Comparison of ENCODE assay signal across 8 cellular contexts in genomic region chr11:59158206-59159068, GRCh38. TPM values are rescaled to one million over a fixed set of nuclear protein-coding genes. Genes with fewer than 3 reads are reported as not detected.
DNase-seq lines count a peak whose midpoint lies in the region; ATAC-seq, FAIRE-seq and TF ChIP-seq lines count a peak whose summit lies in the region.

No MANE protein-coding gene starts in this region.

- peak; percentile 25 for DNase-seq in AG09309 (ENCODE audit: low read depth)
- peak; percentile 63 for DNase-seq in NCI-H1436 (lab: John Stamatoyannopoulos, UW)
- DNase-seq in T-helper 2 cell, result peak in 4 of 5 experiments; percentile 36 to 75 (median 40)
- DNase-seq in MCF 10A (ENCODE audit: unreplicated experiment), result peak; percentile 78
- peak; percentile 53 to 66 for DNase-seq in stimulated activated CD4-positive, alpha-beta T cell treated with anti-CD3 and anti-CD28 coated beads, Interleukin-2, amount 100 ng/mL, for 24 hours

- ATAC-seq in GM18508 (IDR thresholded peaks at IDR 0.05; ENCODE audit: insufficient read depth, unreplicated experiment) (peak; percentile 86), HG02885 (IDR thresholded peaks at IDR 0.05; ENCODE audit: poor library complexity, unreplicated experiment) (peak; percentile 94)

- no peak overlapping the region for H3K27ac Mint-ChIP-seq in MCF 10A (ENCODE audit: low read depth, unreplicated experiment)

- no peaks in the 10 kb centered on the region for H3K4me1 Mint-ChIP-seq in MCF 10A (ENCODE audit: insufficient read depth, unreplicated experiment)

- peak; percentile 84 for TF ChIP-seq CTCF in AG09309 (IDR thresholded peaks at IDR 0.05; ENCODE audit: control insufficient read depth, insufficient read depth, low read depth, low read length, missing control alignments)
- peak; percentile 76 for TF ChIP-seq CTCF in MCF 10A (IDR thresholded peaks at IDR 0.05; ENCODE audit: unreplicated experiment)

- POLR2A ChIA-PET in MCF 10A (lab: Yijun Ruan, JAX), result interaction anchor here (0.5 to 3.6 kb wide), 8 partner anchors 10 to 1328 kb away, joined by 3 to 21 read pairs (median 8); partner anchors contain the start of genes DTX4 and FAM111A

- H3K4me3 Mint-ChIP-seq in MCF 10A (ENCODE audit: unreplicated experiment), result no peak overlapping the region

- H3K27me3 Mint-ChIP-seq in MCF 10A (ENCODE audit: insufficient read depth, unreplicated experiment), result peaks cover 17% of the 10 kb centered on the region

- CTCF ChIA-PET in MCF 10A (lab: Yijun Ruan, JAX), result interaction anchor here (0.5 to 4.9 kb wide), 60 partner anchors 8 to 1845 kb away, joined by 3 to 146 read pairs (median 4); partner anchors contain the start of genes DTX4, FAM111A and FAM111B

- intact Hi-C loops in MCF 10A (cut with micrococcal nuclease), result loop anchor here (1.0 to 5.0 kb wide), 5 partner anchors 16 to 581 kb away; partner anchors contain the start of genes FAM111A, LPXN and ZFP91

- no TSS peak for BruUV-seq in MCF 10A (replicated peaks; lab: Mats Ljungman, UMichigan)

- no peak overlapping the region for H3K4me3 ChIP-seq in AG09309 (ENCODE audit: control insufficient read depth, low read depth, low read length)

- no peaks in the 10 kb centered on the region for H3K9me3 Mint-ChIP-seq in MCF 10A (ENCODE audit: unreplicated experiment)

- peak; percentile 47 for FAIRE-seq in islet of Langerhans (lab: Jason Lieb, UNC)

- no peaks in the 10 kb centered on the region for H3K36me3 Mint-ChIP-seq in MCF 10A (ENCODE audit: insufficient read depth, unreplicated experiment)

RNA-seq across cellular contexts. Expression of gene DTX4, which starts 13.5 kb away (rescaled TPM):
- 3.4 and 4.2 TPM in 2 replicates for total RNA-seq in MCF 10A (2022)

RNA-seq across cellular contexts. Expression of gene FAM111A, which starts 15.8 kb away (rescaled TPM):
- 26.3 and 27.7 TPM in 2 replicates for total RNA-seq in MCF 10A (2022)

RNA-seq across cellular contexts. Expression of gene FAM111B, which starts 51.4 kb away (rescaled TPM):
- 0.74 and 1.6 TPM in 2 replicates for total RNA-seq in MCF 10A (2022)

RNA-seq across cellular contexts. Expression of gene MPEG1, which starts 54.3 kb away (rescaled TPM):
- total RNA-seq in MCF 10A (2022), result not detected in 2 replicates

Comparison
In these comparisons a context has a peak if more than half of its experiments do, and no peak if none do; other contexts are left out.
1. DNase-seq: peak in every context shown above with its lines; median percentile 78 in MCF 10A; 63 in NCI-H1436; 60 in stimulated activated CD4-positive, alpha-beta T cell treated with anti-CD3 and anti-CD28 coated beads, Interleukin-2, amount 100 ng/mL, for 24 hours; 40 in T-helper 2 cell; 25 in AG09309.